In the genomic region with DNA sequence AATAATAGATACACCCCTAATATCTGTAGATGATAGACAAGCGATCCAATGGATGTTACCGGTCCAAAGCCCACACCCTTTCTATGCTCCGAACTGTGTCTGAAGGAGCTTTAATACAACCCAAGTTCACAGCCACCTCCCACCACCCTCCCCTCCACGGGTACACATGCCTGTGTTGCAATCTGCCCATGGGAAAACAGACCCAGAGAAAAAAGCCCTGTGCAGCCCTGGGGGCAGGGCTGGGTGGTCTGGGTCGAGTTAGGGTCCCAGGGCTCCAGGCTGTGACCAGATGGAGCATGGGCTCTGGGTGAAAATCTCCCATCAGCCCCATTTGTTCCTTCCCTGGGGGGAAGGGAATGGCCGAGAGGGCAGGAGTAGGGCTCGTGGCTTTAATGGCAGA, we compare ENCODE assay signal across 8 cellular contexts.
"Had no signal": no experiment of that assay in that cellular context is flagged by ENCODE, and none has a peak within 500 bp of the region (broad histone marks: within the 10 kb centered on the region; RNA-seq: fewer than 3 reads in every experiment).

No MANE protein-coding gene starts in this region.

- H3K4me3 ChIP-seq: GM12878 had no signal

- ATAC-seq: GM12878 had no signal

- FAIRE-seq: G401.6, GM12878, GM12891, GM12892, GM18507, GM19239 had no signal

- DNase-seq: GDM1, GF-D8 had no signal
